In the genomic region with DNA sequence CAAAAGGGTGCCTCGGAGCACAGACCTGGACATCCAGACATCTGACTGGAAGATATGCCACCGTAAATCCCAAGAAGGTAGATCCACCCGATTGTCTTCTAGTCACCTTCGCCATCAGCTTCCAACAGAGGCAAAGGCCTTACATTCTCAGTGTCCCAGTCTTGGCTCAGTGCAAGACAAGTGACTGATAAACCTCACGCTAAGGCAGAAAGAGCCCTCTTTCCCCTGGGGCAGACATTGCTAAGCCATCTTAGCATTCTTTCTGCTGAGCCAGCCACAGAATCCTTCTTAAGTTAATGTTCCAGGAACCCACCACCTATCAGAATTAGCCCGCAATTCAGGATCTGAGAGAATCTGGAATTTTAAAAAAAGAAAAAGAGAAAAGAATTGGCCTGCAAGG, we compare ENCODE assay signal across 15 cellular contexts. TPM values are rescaled to one million over a fixed set of nuclear protein-coding genes. Genes with fewer than 3 reads are reported as not detected.
DNase-seq lines count a peak whose midpoint lies in the region; ATAC-seq, FAIRE-seq and TF ChIP-seq lines count a peak whose summit lies in the region.
"Had no signal": no experiment of that assay in that cellular context is flagged by ENCODE, and none has a peak within 500 bp of the region (broad histone marks: within the 10 kb centered on the region; RNA-seq: fewer than 3 reads in every experiment).

No MANE protein-coding gene starts in this region.

- H3K36me3 ChIP-seq in bronchial epithelial cell (ENCODE audit: control insufficient read depth, insufficient read depth, low read length) (no peaks in the 10 kb centered on the region), osteoblast (ENCODE audit: insufficient read depth, low read length) (no peaks in the 10 kb centered on the region), gastrocnemius medialis (no peaks in the 10 kb centered on the region)
- H3K36me3 ChIP-seq: BLaER1, HAP-1 had no signal

- H3K9me3 ChIP-seq in osteoblast (ENCODE audit: low read depth, low read length) = no peaks in the 10 kb centered on the region
- no peaks in the 10 kb centered on the region for H3K9me3 ChIP-seq in gastrocnemius medialis
- H3K9me3 ChIP-seq: BLaER1, HAP-1 had no signal

- in situ Hi-C loops in gastrocnemius medialis (cut with MboI; ENCODE audit: low sequenced_read_pairs in 4 of 4) = no loop called here

- peak; percentile 36 for FAIRE-seq in bronchial epithelial cell (lab: Jason Lieb, UNC)
- FAIRE-seq: GM12878, GM18507 had no signal

- H3K79me2 ChIP-seq in osteoblast (ENCODE audit: insufficient read depth, low read length) = no peaks in the 10 kb centered on the region

- H2AFZ ChIP-seq in osteoblast (ENCODE audit: low read length) = no peak overlapping the region

- H3K27me3 ChIP-seq in bronchial epithelial cell (ENCODE audit: control insufficient read depth, insufficient read depth, low read length) (peaks cover 3% of the 10 kb centered on the region), osteoblast (ENCODE audit: insufficient read depth, low read length) (peaks cover 15% of the 10 kb centered on the region), gastrocnemius medialis (peaks cover 12 to 13% (median 13%) of the 10 kb centered on the region in 3 donors)

- H4K20me1 ChIP-seq in osteoblast (ENCODE audit: insufficient read depth, low read length) = no peaks in the 10 kb centered on the region
- H4K20me1 ChIP-seq: BLaER1 had no signal

- intact Hi-C loops in gastrocnemius medialis (cut with DNase I; ENCODE audit: low total_unique reads) = no loop called here

- TF ChIP-seq CTCF in GM20000 (IDR thresholded peaks at IDR 0.05; ENCODE audit: extremely low read depth, missing control alignments) (no peak), bronchial epithelial cell (IDR thresholded peaks at IDR 0.05; ENCODE audit: insufficient read depth, low read length, severe bottlenecking) (no peak), osteoblast (IDR thresholded peaks at IDR 0.05; ENCODE audit: extremely low read depth, low read depth, low read length) (no peak), gastrocnemius medialis (IDR thresholded peaks at IDR 0.05 in 4 of 5, conservative IDR thresholded peaks at IDR 0.05 in 1 of 5) (no peak), coronary artery (IDR thresholded peaks at IDR 0.05) (no peak)

- peak; percentile 2 for DNase-seq in GM20000 (ENCODE audit: low spot score)
- DNase-seq in bronchial epithelial cell (ENCODE audit: low read depth) = no peak
- peak; percentile 31 for DNase-seq in osteoblast (ENCODE audit: insufficient read length, low spot score, missing footprints)
- DNase-seq in gastrocnemius medialis = no peak
- DNase-seq in coronary artery (ENCODE audit: low spot score) = no peak
- DNase-seq: AML-193; CD8-positive, alpha-beta memory T cell; DMS53; GOT3; KG1 had no signal

- TF ChIP-seq POLR2A in gastrocnemius medialis (IDR thresholded peaks at IDR 0.05) = no peak

- ATAC-seq in GM19324 (IDR thresholded peaks at IDR 0.05; ENCODE audit: low FRiP score, unreplicated experiment) (no peak), gastrocnemius medialis (no peak)
- ATAC-seq: GM12878 had no signal

- no peaks in the 10 kb centered on the region for H3K4me1 ChIP-seq in osteoblast (ENCODE audit: insufficient read depth, low read length)
- no peaks in the 10 kb centered on the region for H3K4me1 ChIP-seq in gastrocnemius medialis
- H3K4me1 ChIP-seq: HAP-1 had no signal

- H3K27ac ChIP-seq in osteoblast (ENCODE audit: low read depth, low read length) = no peak overlapping the region
- no peak overlapping the region for H3K27ac ChIP-seq in gastrocnemius medialis
- H3K27ac ChIP-seq in coronary artery = no peak overlapping the region
- H3K27ac ChIP-seq: BLaER1 had no signal

- H3K4me2 ChIP-seq in osteoblast (ENCODE audit: insufficient read depth, low read length) = no peak overlapping the region
- H3K4me2 ChIP-seq: BLaER1 had no signal

- no peak overlapping the region for H3K4me3 ChIP-seq in bronchial epithelial cell (ENCODE audit: low read depth, low read length)
- no peak overlapping the region for H3K4me3 ChIP-seq in osteoblast (ENCODE audit: insufficient read depth, low read length)
- H3K4me3 ChIP-seq in gastrocnemius medialis = no peak overlapping the region
- H3K4me3 ChIP-seq in coronary artery = no peak overlapping the region
- H3K4me3 ChIP-seq: BLaER1, GM12878, HAP-1 had no signal

RNA-seq across cellular contexts. Expression of a gene that starts 4.3 kb away (rescaled TPM):
- 15.3 and 23.4 TPM in 2 replicates for total RNA-seq in bronchial epithelial cell
- total RNA-seq in osteoblast = not detected in 2 replicates
- under 1 TPM in 1 of 4 donors, not detected in 3; 0.29 TPM for total RNA-seq in gastrocnemius medialis
- total RNA-seq: CD8-positive, alpha-beta memory T cell had no signal

RNA-seq across cellular contexts. Expression of a gene that starts 35.7 kb away (rescaled TPM):
- total RNA-seq in bronchial epithelial cell (26.9 and 47.0 TPM in 2 replicates), osteoblast (228 and 255 TPM in 2 replicates), gastrocnemius medialis (100 to 1,000 TPM; 103 to 220 (median 193) TPM)

Comparison
In these comparisons a context has a peak if more than half of its experiments do, and no peak if none do; other contexts are left out.
1. DNase-seq: peak in GM20000 (single experiment) and osteoblast (single experiment); none in bronchial epithelial cell (single experiment), gastrocnemius medialis (0 of 2) and coronary artery (single experiment).
2. RNA of a gene that starts 4.3 kb away (total RNA-seq): 15.3 to 23.4 TPM in bronchial epithelial cell; 0.29 TPM in gastrocnemius medialis and not detected in osteoblast; every median in the first group is over 10 times any median in the second.